In the genomic region with DNA sequence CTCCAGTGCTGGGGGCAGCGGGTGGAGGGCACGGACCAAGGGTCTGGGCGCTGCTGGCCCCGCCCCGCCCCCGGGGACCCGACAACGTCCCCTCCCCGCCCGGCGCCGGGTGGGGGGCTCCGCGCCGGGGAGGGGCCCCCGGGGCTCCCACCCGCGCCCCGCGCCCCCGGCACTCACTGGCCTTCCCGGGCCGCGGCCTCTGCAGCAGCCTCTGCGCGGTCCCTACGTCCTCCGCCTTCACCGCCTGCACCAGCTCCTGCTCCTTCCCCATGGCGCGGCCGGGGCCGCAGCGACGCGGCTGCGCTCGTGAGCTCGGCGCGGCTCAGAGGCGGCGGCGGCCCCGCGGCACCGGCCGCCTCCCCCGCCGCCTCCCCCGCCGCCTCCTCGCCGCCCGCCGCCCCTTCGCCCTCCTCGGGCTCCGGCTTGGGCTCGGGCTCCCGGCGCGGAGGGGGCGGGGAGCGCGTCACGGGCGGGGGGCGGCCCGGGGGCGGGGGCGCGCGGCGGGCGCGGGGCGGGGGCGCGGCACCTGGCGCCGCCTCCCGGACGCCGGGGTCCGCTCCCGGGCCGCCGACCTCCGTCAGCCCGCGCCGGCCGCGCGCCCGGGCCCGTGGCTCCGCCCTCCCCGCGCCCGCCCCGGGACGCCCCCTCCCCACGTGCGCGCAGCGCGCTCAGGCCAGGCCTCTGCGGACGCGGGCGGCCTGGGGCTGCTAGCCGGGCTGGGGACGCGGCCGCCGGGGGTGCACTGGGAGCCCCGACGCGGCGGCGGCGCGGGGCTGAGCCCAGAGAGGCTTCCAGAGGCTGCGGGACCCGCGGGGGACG, we compare ENCODE assay signal across 8 cellular contexts. TPM values are rescaled to one million over a fixed set of nuclear protein-coding genes. Genes with fewer than 3 reads are reported as not detected.
DNase-seq lines count a peak whose midpoint lies in the region; ATAC-seq and TF ChIP-seq lines count a peak whose summit lies in the region.

A gene with protein sequence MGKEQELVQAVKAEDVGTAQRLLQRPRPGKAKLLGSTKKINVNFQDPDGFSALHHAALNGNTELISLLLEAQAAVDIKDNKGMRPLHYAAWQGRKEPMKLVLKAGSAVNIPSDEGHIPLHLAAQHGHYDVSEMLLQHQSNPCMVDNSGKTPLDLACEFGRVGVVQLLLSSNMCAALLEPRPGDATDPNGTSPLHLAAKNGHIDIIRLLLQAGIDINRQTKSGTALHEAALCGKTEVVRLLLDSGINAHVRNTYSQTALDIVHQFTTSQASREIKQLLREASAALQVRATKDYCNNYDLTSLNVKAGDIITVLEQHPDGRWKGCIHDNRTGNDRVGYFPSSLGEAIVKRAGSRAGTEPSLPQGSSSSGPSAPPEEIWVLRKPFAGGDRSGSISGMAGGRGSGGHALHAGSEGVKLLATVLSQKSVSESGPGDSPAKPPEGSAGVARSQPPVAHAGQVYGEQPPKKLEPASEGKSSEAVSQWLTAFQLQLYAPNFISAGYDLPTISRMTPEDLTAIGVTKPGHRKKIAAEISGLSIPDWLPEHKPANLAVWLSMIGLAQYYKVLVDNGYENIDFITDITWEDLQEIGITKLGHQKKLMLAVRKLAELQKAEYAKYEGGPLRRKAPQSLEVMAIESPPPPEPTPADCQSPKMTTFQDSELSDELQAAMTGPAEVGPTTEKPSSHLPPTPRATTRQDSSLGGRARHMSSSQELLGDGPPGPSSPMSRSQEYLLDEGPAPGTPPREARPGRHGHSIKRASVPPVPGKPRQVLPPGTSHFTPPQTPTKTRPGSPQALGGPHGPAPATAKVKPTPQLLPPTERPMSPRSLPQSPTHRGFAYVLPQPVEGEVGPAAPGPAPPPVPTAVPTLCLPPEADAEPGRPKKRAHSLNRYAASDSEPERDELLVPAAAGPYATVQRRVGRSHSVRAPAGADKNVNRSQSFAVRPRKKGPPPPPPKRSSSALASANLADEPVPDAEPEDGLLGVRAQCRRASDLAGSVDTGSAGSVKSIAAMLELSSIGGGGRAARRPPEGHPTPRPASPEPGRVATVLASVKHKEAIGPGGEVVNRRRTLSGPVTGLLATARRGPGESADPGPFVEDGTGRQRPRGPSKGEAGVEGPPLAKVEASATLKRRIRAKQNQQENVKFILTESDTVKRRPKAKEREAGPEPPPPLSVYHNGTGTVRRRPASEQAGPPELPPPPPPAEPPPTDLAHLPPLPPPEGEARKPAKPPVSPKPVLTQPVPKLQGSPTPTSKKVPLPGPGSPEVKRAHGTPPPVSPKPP (N-terminal part only) (minus strand): TSS at position 444 of the 819 bp plus-strand sequence. CDS start 173 bp downstream, at position 271.

- TF ChIP-seq POLR2A in ovary (IDR thresholded peaks at IDR 0.05) = no peak

- intact Hi-C loops in ovary (cut with DNase I) = no loop called here

- H3K27ac ChIP-seq in ovary = no peak within 1 kb of the TSS

- no peak for ATAC-seq in HG02678 (IDR thresholded peaks at IDR 0.05; ENCODE audit: unreplicated experiment)

- peak within 1 kb of the TSS; percentile 29 for H3K4me3 ChIP-seq in ovary

- no peaks in the 10 kb centered on the region for H3K4me1 ChIP-seq in ovary (ENCODE audit: insufficient read depth)

- DNase-seq in DMS 273 (lab: John Stamatoyannopoulos, UW; ENCODE audit: unreplicated experiment) (peak; percentile 75), DMS 273 treated with DMSO at 0.1 percent for 48 hours (lab: John Stamatoyannopoulos, UW) (no peak), NCI-H69 (lab: John Stamatoyannopoulos, UW) (peak; percentile 69), ecto neural progenitor cell (ENCODE audit: low spot score) (peak; percentile 71), ovary (no peak), HCEC 1CT (no peak), NCI-H1092 treated with DMSO at 0.1 percent for 48 hours (lab: John Stamatoyannopoulos, UW) (no peak)

- no peak for TF ChIP-seq CTCF in ovary (IDR thresholded peaks at IDR 0.05)

- no peak for TF ChIP-seq EP300 in ovary (IDR thresholded peaks at IDR 0.05)

- H3K9me3 ChIP-seq in ovary = no peaks in the 10 kb centered on the region

- 0 to 2% (median 1%) methylated on average over 30 to 124 of the region's 129 CpGs for WGBS in ovary, 3 donors

- peaks cover 2% of the 10 kb centered on the region for H3K27me3 ChIP-seq in ovary

- H3K36me3 ChIP-seq in ovary = no peaks in the 10 kb centered on the region

RNA-seq across cellular contexts. Expression of the gene that starts here (rescaled TPM):
- 1 to 10 TPM in 1 of 7 donors, under 1 TPM in 6; 0.10 to 2.4 (median 0.60) TPM for total RNA-seq in ovary
- polyA plus RNA-seq in ovary = under 1 TPM in 1 of 2 donors, not detected in 1; 0.52 TPM

Comparison
In these comparisons a context has a peak if more than half of its experiments do, and no peak if none do; other contexts are left out.
1. DNase-seq: peak in DMS 273 (single experiment), NCI-H69 (single experiment) and ecto neural progenitor cell (single experiment); none in DMS 273 treated with DMSO at 0.1 percent for 48 hours (single experiment), ovary (0 of 5), HCEC 1CT (single experiment) and NCI-H1092 treated with DMSO at 0.1 percent for 48 hours (single experiment).